In genomic region chr5:29208026-29208425, GRCh38 we compare ENCODE assay signal across 26 cellular contexts.
DNase-seq lines count a peak whose midpoint lies in the region; ATAC-seq and TF ChIP-seq lines count a peak whose summit lies in the region.
"Had no signal": no experiment of that assay in that cellular context is flagged by ENCODE, and none has a peak within 500 bp of the region (broad histone marks: within the 10 kb centered on the region; RNA-seq: fewer than 3 reads in every experiment).

No MANE protein-coding gene starts in this region.

- in situ Hi-C loops in brain microvascular endothelial cell (cut with HindIII; ENCODE audit: low pct_ligation_motif_present, low sequenced_read_pairs), result no loop called here

- H3K27ac ChIP-seq in brain microvascular endothelial cell (no peak overlapping the region), body of pancreas (no peak overlapping the region)
- H3K27ac ChIP-seq: dorsolateral prefrontal cortex had no signal

- TF ChIP-seq POLR2A in body of pancreas (IDR thresholded peaks at IDR 0.05), result no peak

- H3K9me3 ChIP-seq in body of pancreas, result no peaks in the 10 kb centered on the region

- TF ChIP-seq CTCF in brain microvascular endothelial cell (IDR thresholded peaks at IDR 0.05; ENCODE audit: low read depth, low read length, missing control alignments), result no peak
- TF ChIP-seq CTCF in body of pancreas (IDR thresholded peaks at IDR 0.05), result no peak

- H3K4me1 ChIP-seq in body of pancreas, result no peaks in the 10 kb centered on the region

- intact Hi-C loops in body of pancreas (cut with DNase I), result no loop called here

- H3K27me3 ChIP-seq in brain microvascular endothelial cell (replicated peaks), result no peaks in the 10 kb centered on the region
- no peaks in the 10 kb centered on the region for H3K27me3 ChIP-seq in body of pancreas
- H3K27me3 ChIP-seq: dorsolateral prefrontal cortex had no signal

- H3K36me3 ChIP-seq in brain microvascular endothelial cell (replicated peaks), result no peaks in the 10 kb centered on the region
- H3K36me3 ChIP-seq in body of pancreas (replicated peaks in 1 of 2; ENCODE audit: insufficient read depth in 1 of 2, low read depth in 2 of 2), result no peaks in the 10 kb centered on the region

- no peak for ATAC-seq in body of pancreas
- ATAC-seq: activated CD4-positive, alpha-beta T cell treated with anti-CD3 and anti-CD28 coated beads for 36 hours; left ventricle myocardium superior; natural killer cell; right cardiac atrium; stimulated activated naive CD8-positive, alpha-beta T cell treated with anti-CD3 and anti-CD28 coated beads, Interleukin-15, Interleukin-2, amounts not matched to agents 100 U/mL and 50 U/mL, for 24 hours had no signal

- H3K4me3 ChIP-seq in brain microvascular endothelial cell (ENCODE audit: low read depth, low read length) (no peak overlapping the region), body of pancreas (no peak overlapping the region)
- H3K4me3 ChIP-seq: dorsolateral prefrontal cortex had no signal

- DNase-seq in HS-5 (ENCODE audit: low read depth), result peak; percentile 85
- DNase-seq in NOMO-1 treated with dmso at 0.1 percent for 144 hours (lab: John Stamatoyannopoulos, UW; ENCODE audit: unreplicated experiment), result peak; percentile 38
- peak; percentile 1 for DNase-seq in brain microvascular endothelial cell
- peak; percentile 40 for DNase-seq in kidney tubule cell (ENCODE audit: low spot score)
- DNase-seq in activated naive CD4-positive, alpha-beta T cell treated with Interleukin-2 at 50 U/mL for 16 hours, result no peak
- DNase-seq in activated CD4-positive, alpha-beta T cell treated with anti-CD3 and anti-CD28 coated beads for 48 hours, result no peak
- DNase-seq in NCI-H526 treated with DMSO at 0.1 percent for 48 hours (lab: John Stamatoyannopoulos, UW), result no peak
- DNase-seq in body of pancreas, result no peak
- DNase-seq: activated CD4-positive, alpha-beta T cell treated with anti-CD3 and anti-CD28 coated beads for 36 hours; activated naive CD4-positive, alpha-beta T cell treated with anti-CD3 and anti-CD28 coated beads, Interleukin-2, amount 50 U/mL, for 16 hours; activated T-cell treated with anti-CD3 and anti-CD28 coated beads, Interleukin-2, amount 50 U/mL, for 48 hours; anterior cingulate cortex; DMS53; dorsolateral prefrontal cortex; foreskin fibroblast; GDM1; HFFc6; immature natural killer cell; left ventricle myocardium superior; natural killer cell; NCI-H1092; NCI-H187 treated with DMSO at 0.1 percent for 48 hours; NCI-H774; right cardiac atrium; SHP77 treated with DMSO at 0.1 percent for 48 hours; stimulated activated naive CD8-positive, alpha-beta T cell treated with anti-CD3 and anti-CD28 coated beads, Interleukin-15, Interleukin-2, amounts not matched to agents 100 U/mL and 50 U/mL, for 24 hours had no signal

Comparison
In these comparisons a context has a peak if more than half of its experiments do, and no peak if none do; other contexts are left out.
1. DNase-seq: peak in HS-5 (single experiment), NOMO-1 treated with dmso at 0.1 percent for 144 hours (single experiment), brain microvascular endothelial cell (single experiment) and kidney tubule cell (single experiment); none in activated naive CD4-positive, alpha-beta T cell treated with Interleukin-2 at 50 U/mL for 16 hours (single experiment), activated CD4-positive, alpha-beta T cell treated with anti-CD3 and anti-CD28 coated beads for 48 hours (single experiment), NCI-H526 treated with DMSO at 0.1 percent for 48 hours (single experiment) and body of pancreas (0 of 4).